ENCODE assay signal across 8 cellular contexts in genomic region chr7:158818325-158819213, GRCh38.
A peak's percentile ranks its signal among the peaks of the same experiment; 100 is the strongest.
DNase-seq lines count a peak whose midpoint lies in the region; ATAC-seq and TF ChIP-seq lines count a peak whose summit lies in the region.

No MANE protein-coding gene starts in this region.

- peak; percentile 82 for ATAC-seq in GM21825 (IDR thresholded peaks at IDR 0.05; ENCODE audit: unreplicated experiment)

- H3K27me3 ChIP-seq in GM06990 (replicated peaks; ENCODE audit: control insufficient read depth, insufficient read depth, low read length) (no peaks in the 10 kb centered on the region), WERI-Rb-1 (ENCODE audit: insufficient read depth, low read depth, severe bottlenecking) (no peaks in the 10 kb centered on the region)

- peak; percentile 28; the same call in 1 of the 2 replicates for TF ChIP-seq RAD21 in Ishikawa (IDR thresholded peaks at IDR 0.05; ENCODE audit: low read depth)

- TF ChIP-seq EP300 in Ishikawa (IDR thresholded peaks at IDR 0.05; ENCODE audit: borderline replicate concordance), result peak; percentile 68; the same call in 1 of the 2 replicates

- DNase-seq in GM06990 (ENCODE audit: extremely low read depth, insufficient read length) (peak; percentile 76), WERI-Rb-1 (peak; percentile 29), cardiac fibroblast (ENCODE audit: low read depth in 2 of 2) (peak; percentile 97 to 99), kidney tubule cell (ENCODE audit: low spot score) (peak; percentile 100), RKO (ENCODE audit: low spot score) (no peak)
- peak; percentile 41 to 50 for DNase-seq in stimulated activated CD4-positive, alpha-beta T cell treated with anti-CD3 and anti-CD28 coated beads, Interleukin-15, amount 100 ng/mL, for 48 hours (ENCODE audit: low read depth in 2 of 2)

- H3K9me3 ChIP-seq in WERI-Rb-1 (ENCODE audit: severe bottlenecking), result no peaks in the 10 kb centered on the region

- H3K4me3 ChIP-seq in GM06990 (replicated peaks; ENCODE audit: low read depth, low read length), result peak overlapping the region; percentile 46
- no peak overlapping the region for H3K4me3 ChIP-seq in WERI-Rb-1 (ENCODE audit: low read depth, low read length)
- H3K4me3 ChIP-seq in cardiac fibroblast (replicated peaks in 1 of 2; ENCODE audit: low read depth in 2 of 2, low read length in 2 of 2), result peak overlapping the region; percentile 26 to 42

- H3K36me3 ChIP-seq in GM06990 (ENCODE audit: control insufficient read depth, insufficient read depth, low read length) (no peaks in the 10 kb centered on the region), WERI-Rb-1 (no peaks in the 10 kb centered on the region)

- no peak overlapping the region for H3K27ac ChIP-seq in WERI-Rb-1

- no peak for TF ChIP-seq CTCF in GM06990 (IDR thresholded peaks at IDR 0.05; ENCODE audit: insufficient read depth, low read length, poor library complexity, severe bottlenecking)
- TF ChIP-seq CTCF in WERI-Rb-1 (IDR thresholded peaks at IDR 0.05; ENCODE audit: low read depth, low read length), result no peak
- TF ChIP-seq CTCF in cardiac fibroblast (IDR thresholded peaks at IDR 0.05; ENCODE audit: low read depth, low read length), result no peak

TF ChIP-seq in Ishikawa, 13 proteins besides CTCF, POLR2A, EP300 and RAD21:
- TF ChIP-seq USF1 (IDR thresholded peaks at IDR 0.05), result peak; percentile 67
- TF ChIP-seq EGR1 (IDR thresholded peaks at IDR 0.05), result no peak
- TF ChIP-seq MAX (IDR thresholded peaks at IDR 0.05), result peak; percentile 76
- 0 out of 2 replicates have a peak, but pooled peaks have one; percentile 11 for TF ChIP-seq TAF1 (IDR thresholded peaks at IDR 0.05; ENCODE audit: low read depth)
- TF ChIP-seq YY1 (IDR thresholded peaks at IDR 0.05; ENCODE audit: low read depth), result 0 out of 2 replicates have a peak, but pooled peaks have one; percentile 36
- TF ChIP-seq CEBPB (IDR thresholded peaks at IDR 0.05), result no peak
- TF ChIP-seq NFIC (IDR thresholded peaks at IDR 0.05), result peak; percentile 19
- TF ChIP-seq ZBTB7A (IDR thresholded peaks at IDR 0.05; ENCODE audit: low read depth), result peak; percentile 71; the same call in 1 of the 2 replicates
- TF ChIP-seq CREB1 (IDR thresholded peaks at IDR 0.05; ENCODE audit: low read depth), result no peak
- peak; percentile 89 for TF ChIP-seq TCF12 (IDR thresholded peaks at IDR 0.05; ENCODE audit: low read depth)
- TF ChIP-seq TEAD4 (IDR thresholded peaks at IDR 0.05), result peak; percentile 97
- TF ChIP-seq REST (IDR thresholded peaks at IDR 0.05; ENCODE audit: low read depth), result no peak
- TF ChIP-seq FOXM1 (IDR thresholded peaks at IDR 0.05; ENCODE audit: borderline replicate concordance, low read depth), result no peak
